14 cellular contexts compared by ENCODE assay signal in genomic region chr7:154672659-154673415, GRCh38.
"Had no signal": no experiment of that assay in that cellular context is flagged by ENCODE, and none has a peak within 500 bp of the region (broad histone marks: within the 10 kb centered on the region; RNA-seq: fewer than 3 reads in every experiment).

No MANE protein-coding gene starts in this region.

- H3K9me3 ChIP-seq: heart left ventricle, right atrium auricular region, thoracic aorta had no signal

- DNase-seq: activated CD4-positive, alpha-beta memory T cell treated with anti-CD3 and anti-CD28 coated beads for 36 hours; activated naive CD4-positive, alpha-beta T cell; activated T-cell treated with anti-CD3 and anti-CD28 coated beads, Interleukin-2, amount 50 U/mL, for 48 hours; aorta; foreskin melanocyte; heart left ventricle; kidney; left ventricle myocardium inferior; natural killer cell; posterior cingulate gyrus; small intestine; stomach had no signal

- H3K36me3 ChIP-seq: heart left ventricle, left ventricle myocardium inferior, right atrium auricular region, stomach, thoracic aorta had no signal

- H3K27ac ChIP-seq: heart left ventricle, left ventricle myocardium inferior, right atrium auricular region, stomach, thoracic aorta had no signal

- H3K4me3 ChIP-seq: heart left ventricle, left ventricle myocardium inferior, right atrium auricular region, stomach, thoracic aorta had no signal

- ATAC-seq: heart left ventricle, natural killer cell had no signal

- H3K4me1 ChIP-seq: heart left ventricle, left ventricle myocardium inferior, right atrium auricular region, stomach had no signal

- H3K27me3 ChIP-seq: heart left ventricle, right atrium auricular region, stomach had no signal
